ENCODE assay signal across 12 cellular contexts in genomic region chr6:111774346-111774703, GRCh38.
DNase-seq lines count a peak whose midpoint lies in the region; ATAC-seq and TF ChIP-seq lines count a peak whose summit lies in the region.
"Had no signal": no experiment of that assay in that cellular context is flagged by ENCODE, and none has a peak within 500 bp of the region (broad histone marks: within the 10 kb centered on the region; RNA-seq: fewer than 3 reads in every experiment).

No MANE protein-coding gene starts in this region.

- H4K20me1 ChIP-seq in GM23248 (ENCODE audit: insufficient read depth): no peaks in the 10 kb centered on the region

- H3F3A ChIP-seq in GM23248 (ENCODE audit: insufficient read depth): peaks cover 25% of the 10 kb centered on the region

- no peaks in the 10 kb centered on the region for H3K36me3 ChIP-seq in GM23248 (ENCODE audit: low read depth)
- H3K36me3 ChIP-seq in tibial artery: no peaks in the 10 kb centered on the region

- peaks cover 41% of the 10 kb centered on the region for H3K4me1 ChIP-seq in GM23248 (ENCODE audit: insufficient read depth)
- H3K4me1 ChIP-seq in tibial artery: no peaks in the 10 kb centered on the region

- no peaks in the 10 kb centered on the region for H3K27me3 Mint-ChIP-seq in activated CD4-positive, alpha-beta T cell treated with anti-CD3 and anti-CD28 coated beads, Interleukin-2, amount 10 ng/mL, durations not matched to agents 7 days and 5 days
- H3K27me3 Mint-ChIP-seq in naive thymus-derived CD8-positive, alpha-beta T cell: no peaks in the 10 kb centered on the region

- no peak overlapping the region for H3K4me3 Mint-ChIP-seq in activated CD4-positive, alpha-beta T cell treated with anti-CD3 and anti-CD28 coated beads, Interleukin-2, amount 10 ng/mL, durations not matched to agents 7 days and 5 days
- H3K4me3 Mint-ChIP-seq in naive thymus-derived CD8-positive, alpha-beta T cell: peak overlapping the region in 3 of 10 donors; percentile 20 to 48 (median 24)

- H3K4me2 ChIP-seq in GM23248 (ENCODE audit: unreplicated experiment): no peak overlapping the region

- peaks cover 84% of the 10 kb centered on the region for H3K4me1 Mint-ChIP-seq in activated CD4-positive, alpha-beta T cell treated with anti-CD3 and anti-CD28 coated beads, Interleukin-2, amount 10 ng/mL, durations not matched to agents 7 days and 5 days
- H3K4me1 Mint-ChIP-seq in naive thymus-derived CD8-positive, alpha-beta T cell: peaks cover 32 to 91% (median 86%) of the 10 kb centered on the region in 4 donors

- H3K9me3 ChIP-seq in GM23248 (ENCODE audit: low read depth): no peaks in the 10 kb centered on the region
- no peaks in the 10 kb centered on the region for H3K9me3 ChIP-seq in tibial artery

- H3K4me3 ChIP-seq in GM23248 (no peak overlapping the region), tibial artery (no peak overlapping the region)

- H2AFZ ChIP-seq in GM23248: no peak overlapping the region

- peaks cover 81% of the 10 kb centered on the region for H3K79me2 ChIP-seq in GM23248 (ENCODE audit: insufficient read depth)

- H3K9ac ChIP-seq in GM23248: no peak overlapping the region

- H3K36me3 Mint-ChIP-seq in activated CD4-positive, alpha-beta T cell treated with anti-CD3 and anti-CD28 coated beads, Interleukin-2, amount 10 ng/mL, durations not matched to agents 7 days and 5 days (ENCODE audit: low read depth): peaks cover 44% of the 10 kb centered on the region
- H3K36me3 Mint-ChIP-seq in naive thymus-derived CD8-positive, alpha-beta T cell: peaks cover 9 to 39% (median 21%) of the 10 kb centered on the region in 3 donors

- CTCF ChIA-PET in activated CD4-positive, alpha-beta T cell treated with anti-CD3 and anti-CD28 coated beads, Interleukin-2, amount 10 ng/mL, durations not matched to agents 7 days and 5 days (lab: Charles Lee): interaction anchor here (1.0 to 3.0 kb wide), 5 partner anchors 11 to 76 kb away, joined by 3 to 10 read pairs (median 3); no protein-coding TSS in a partner anchor

- no peak overlapping the region for H3K27ac ChIP-seq in GM23248
- H3K27ac ChIP-seq in tibial artery: no peak overlapping the region

- intact Hi-C loops in tibial artery (cut with DNase I; ENCODE audit: low total_unique reads): no loop called here

- H3K27me3 ChIP-seq in GM23248 (replicated peaks; ENCODE audit: insufficient read depth) (no peaks in the 10 kb centered on the region), tibial artery (no peaks in the 10 kb centered on the region)

- H3K9me3 Mint-ChIP-seq in activated CD4-positive, alpha-beta T cell treated with anti-CD3 and anti-CD28 coated beads, Interleukin-2, amount 10 ng/mL, durations not matched to agents 7 days and 5 days: peaks cover 5% of the 10 kb centered on the region
- peaks cover 0 to 9% (median 2%) of the 10 kb centered on the region in 9 donors for H3K9me3 Mint-ChIP-seq in naive thymus-derived CD8-positive, alpha-beta T cell

- no peak for DNase-seq in activated CD4-positive, alpha-beta T cell treated with anti-CD3 and anti-CD28 coated beads, Interleukin-2, amount 10 ng/mL, durations not matched to agents 7 days and 5 days
- DNase-seq in activated CD4-positive, alpha-beta T cell treated with anti-CD3 and anti-CD28 coated beads for 1 hour: no peak
- DNase-seq in GM23248 (peak; percentile 45), amniotic epithelial cell (ENCODE audit: low read depth) (peak; percentile 71), tibial artery (no peak)
- DNase-seq in naive thymus-derived CD8-positive, alpha-beta T cell: no peak
- no peak for DNase-seq in activated CD8-positive, alpha-beta memory T cell treated with anti-CD3 and anti-CD28 coated beads for 24 hours
- DNase-seq: activated CD4-positive, alpha-beta T cell treated with anti-CD3 and anti-CD28 coated beads, Interleukin-2, amount 50 U/mL, for 1 hour; NCI-H2171; occipital lobe; SW 1271 had no signal

- in situ Hi-C loops in GM23248 (cut with MboI): no loop called here

- ATAC-seq in naive thymus-derived CD8-positive, alpha-beta T cell: peak; percentile 29 to 50
- no peak for ATAC-seq in HG02759 (IDR thresholded peaks at IDR 0.05; ENCODE audit: unreplicated experiment)

- no peak for TF ChIP-seq CTCF in tibial artery (IDR thresholded peaks at IDR 0.05)

- POLR2A ChIA-PET in activated CD4-positive, alpha-beta T cell treated with anti-CD3 and anti-CD28 coated beads, Interleukin-2, amount 10 ng/mL, durations not matched to agents 7 days and 5 days (lab: Charles Lee): no interaction called here
- POLR2A ChIA-PET in naive thymus-derived CD8-positive, alpha-beta T cell (lab: Charles Lee): interaction anchor here (1.5 kb wide), 2 partner anchors 11 to 217 kb away, joined by 3 to 5 read pairs; no protein-coding TSS in a partner anchor

- H3K9me2 ChIP-seq in GM23248 (ENCODE audit: insufficient read depth): no peaks in the 10 kb centered on the region

- 91 to 92% methylated on average over 1 of the region's 1 CpG for WGBS in GM23248 (ENCODE audit: low coverage in 1 of 2, low lambda C conversion rate in 2 of 2, missing lambda C conversion rate in 2 of 2), 2 experiments

- H3K27ac Mint-ChIP-seq in activated CD4-positive, alpha-beta T cell treated with anti-CD3 and anti-CD28 coated beads, Interleukin-2, amount 10 ng/mL, durations not matched to agents 7 days and 5 days: peak overlapping the region; percentile 68
- peak overlapping the region; percentile 79 to 96 (median 84) for H3K27ac Mint-ChIP-seq in naive thymus-derived CD8-positive, alpha-beta T cell

Comparison
In these comparisons a context has a peak if more than half of its experiments do, and no peak if none do; other contexts are left out.
1. DNase-seq: peak in GM23248 (single experiment) and amniotic epithelial cell (single experiment); none in activated CD4-positive, alpha-beta T cell treated with anti-CD3 and anti-CD28 coated beads, Interleukin-2, amount 10 ng/mL, durations not matched to agents 7 days and 5 days (single experiment), activated CD4-positive, alpha-beta T cell treated with anti-CD3 and anti-CD28 coated beads for 1 hour (single experiment), naive thymus-derived CD8-positive, alpha-beta T cell (0 of 10), tibial artery (0 of 2) and activated CD8-positive, alpha-beta memory T cell treated with anti-CD3 and anti-CD28 coated beads for 24 hours (single experiment).